In genomic region chr10:33703897-33704825, GRCh38 we compare ENCODE assay signal across 14 cellular contexts.
DNase-seq lines count a peak whose midpoint lies in the region; ATAC-seq and TF ChIP-seq lines count a peak whose summit lies in the region.
"Had no signal": no experiment of that assay in that cellular context is flagged by ENCODE, and none has a peak within 500 bp of the region (broad histone marks: within the 10 kb centered on the region; RNA-seq: fewer than 3 reads in every experiment).

No MANE protein-coding gene starts in this region.

- in situ Hi-C loops in IMR-90 (cut with MboI; ENCODE audit: low sequenced_read_pairs) (no loop called here), G401 (cut with HindIII; ENCODE audit: low sequenced_read_pairs) (no loop called here)

- H4K20me1 ChIP-seq in IMR-90 (ENCODE audit: insufficient read depth, low read length), result no peaks in the 10 kb centered on the region

- no peak for TF ChIP-seq POLR2A in IMR-90 (IDR thresholded peaks at IDR 0.05; ENCODE audit: low read depth, low read length)

- POLR2A ChIA-PET in IMR-90 (lab: Charles Lee; ENCODE audit: unreplicated experiment), result no interaction called here

- H3K4me1 Mint-ChIP-seq in effector memory CD8-positive, alpha-beta T cell (ENCODE audit: low read depth in 2 of 2), result no peaks in the 10 kb centered on the region

- H2BK120ac ChIP-seq in IMR-90 (ENCODE audit: low read depth, low read length), result peak overlapping the region; percentile 19; the same call in 1 of the 2 replicates
- H2BK120ac ChIP-seq in mesendoderm (ENCODE audit: low read depth, low read length), result no peak overlapping the region

- H2AFZ ChIP-seq in IMR-90 (replicated peaks; ENCODE audit: low read length, poor library complexity), result peak overlapping the region; percentile 16

- H3K4ac ChIP-seq in IMR-90 (ENCODE audit: low read depth, low read length) (peak overlapping the region; percentile 15; the same call in 1 of the 2 replicates), mesendoderm (ENCODE audit: low read depth, low read length) (no peak overlapping the region)

- H3K79me1 ChIP-seq in IMR-90 (ENCODE audit: low read depth in 1 of 2, low read length in 2 of 2), result no peaks in the 10 kb centered on the region
- no peaks in the 10 kb centered on the region for H3K79me1 ChIP-seq in mesendoderm (ENCODE audit: low read length)

- TF ChIP-seq CTCF in AG09319 (IDR thresholded peaks at IDR 0.05; ENCODE audit: low read depth, low read length) (no peak), IMR-90 (conservative IDR thresholded peaks at IDR 0.05; ENCODE audit: low read depth, low read length) (no peak)

- H3K9me3 Mint-ChIP-seq in effector memory CD8-positive, alpha-beta T cell, result no peaks in the 10 kb centered on the region

- H4K91ac ChIP-seq in IMR-90 (ENCODE audit: insufficient read depth, low read depth, low read length), result no peak overlapping the region

- ATAC-seq in IMR-90 (ENCODE audit: low read depth) (peak; percentile 66), esophagus mucosa (peak; percentile 37), HG03521 (IDR thresholded peaks at IDR 0.05; ENCODE audit: unreplicated experiment) (no peak)
- ATAC-seq in effector memory CD8-positive, alpha-beta T cell (replicated peaks), result no peak

- H2AK5ac ChIP-seq in IMR-90 (ENCODE audit: low read depth, low read length) (no peak overlapping the region), mesendoderm (ENCODE audit: low read length) (no peak overlapping the region)

- H3K36me3 Mint-ChIP-seq in effector memory CD8-positive, alpha-beta T cell (ENCODE audit: insufficient read depth), result no peaks in the 10 kb centered on the region
- H3K36me3 Mint-ChIP-seq: CD14-positive monocyte had no signal

- peaks cover 0 to 15% of the 10 kb centered on the region in 2 donors for H3K27me3 Mint-ChIP-seq in effector memory CD8-positive, alpha-beta T cell

- H3K36me3 ChIP-seq in IMR-90 (ENCODE audit: control insufficient read depth, insufficient read depth, low read length) (no peaks in the 10 kb centered on the region), mesendoderm (ENCODE audit: control insufficient read depth, insufficient read depth, low read length) (no peaks in the 10 kb centered on the region)

- H3K4me3 ChIP-seq in IMR-90 (ENCODE audit: insufficient read depth, low read depth, low read length) (no peak overlapping the region), mesendoderm (ENCODE audit: low read length) (no peak overlapping the region)

- CTCF ChIA-PET in IMR-90 (lab: Yijun Ruan, JAX), result no interaction called here

- BruUV-seq in IMR-90 (replicated peaks; lab: Mats Ljungman, UMichigan), result no TSS peak

- H3K27ac ChIP-seq in IMR-90 (ENCODE audit: insufficient read depth, low read length) (no peak overlapping the region), mesendoderm (ENCODE audit: low read depth, low read length) (no peak overlapping the region)

- dilution Hi-C loops in IMR-90 (cut with HindIII; ENCODE audit: low sequenced_read_pairs, unreplicated experiment), result no loop called here

- no peak overlapping the region; the same call in 1 of the 2 replicates for H2BK20ac ChIP-seq in IMR-90 (ENCODE audit: low read depth, low read length)

- H3K27ac Mint-ChIP-seq in effector memory CD8-positive, alpha-beta T cell, result no peak overlapping the region

- intact Hi-C loops in IMR-90 (cut with micrococcal nuclease), result loop anchor here (10.0 kb wide), 1 partner anchor 369 kb away; the partner anchor contains the start of gene NRP1

- peak overlapping the region; percentile 53 for H4K5ac ChIP-seq in IMR-90 (ENCODE audit: low read depth, low read length)
- H4K5ac ChIP-seq in mesendoderm (ENCODE audit: low read length), result no peak overlapping the region

- H3K4me2 ChIP-seq in IMR-90 (ENCODE audit: low read depth, low read length) (no peak overlapping the region), mesendoderm (ENCODE audit: low read length) (no peak overlapping the region)

- H3K9ac ChIP-seq in IMR-90 (ENCODE audit: low read depth, low read length) (no peak overlapping the region), mesendoderm (ENCODE audit: low read length) (no peak overlapping the region)

- H2BK5ac ChIP-seq in IMR-90 (ENCODE audit: low read depth, low read length, poor library complexity, severe bottlenecking) (no peak overlapping the region), mesendoderm (ENCODE audit: low read length) (no peak overlapping the region)

- H3K79me2 ChIP-seq in mesendoderm (ENCODE audit: control insufficient read depth, insufficient read depth, low read length), result no peaks in the 10 kb centered on the region

- H3K4me3 Mint-ChIP-seq in effector memory CD8-positive, alpha-beta T cell, result no peak overlapping the region
- H3K4me3 Mint-ChIP-seq: CD14-positive monocyte had no signal

- H3K27me3 ChIP-seq in IMR-90 (ENCODE audit: control insufficient read depth, insufficient read depth, low read length) (peaks cover 1% of the 10 kb centered on the region; the same call in 1 of the 2 replicates), mesendoderm (ENCODE audit: insufficient read depth, low read length, poor library complexity) (no peaks in the 10 kb centered on the region)

- no peak for TF ChIP-seq RAD21 in IMR-90 (IDR thresholded peaks at IDR 0.05; ENCODE audit: low read length)

- no peaks in the 10 kb centered on the region for H3K9me3 ChIP-seq in IMR-90 (ENCODE audit: control insufficient read depth, insufficient read depth, low read length)

- H4K8ac ChIP-seq in IMR-90 (ENCODE audit: low read depth in 2 of 2, low read length in 2 of 2) (peak overlapping the region in 1 of 2 experiments; percentile 57; a peak in 1 of 4 replicates), mesendoderm (ENCODE audit: low read depth, low read length) (no peak overlapping the region)

- no peak overlapping the region; the same call in 1 of the 2 replicates for H3K14ac ChIP-seq in IMR-90 (replicated peaks; ENCODE audit: low read depth, low read length)

- H3K23ac ChIP-seq in IMR-90 (ENCODE audit: low read depth, low read length) (peak overlapping the region; percentile 0; the same call in 1 of the 2 replicates), mesendoderm (ENCODE audit: low read length) (no peak overlapping the region)

- H2BK15ac ChIP-seq in IMR-90 (ENCODE audit: low read depth, low read length) (no peak overlapping the region), mesendoderm (replicated peaks; ENCODE audit: low read depth) (no peak overlapping the region)

- H3K18ac ChIP-seq in IMR-90 (ENCODE audit: low read depth, low read length), result peak overlapping the region; percentile 81; the same call in 1 of the 2 replicates
- no peak overlapping the region for H3K18ac ChIP-seq in mesendoderm (ENCODE audit: low read length)

- DNase-seq in AG09319 (ENCODE audit: extremely low read depth, low read depth), result peak; percentile 4
- peak; percentile 44 for DNase-seq in IMR-90
- DNase-seq in medulla oblongata (ENCODE audit: extremely low spot score), result peak; percentile 21
- DNase-seq in effector memory CD8-positive, alpha-beta T cell, result no peak
- no peak for DNase-seq in mesendoderm
- DNase-seq in G401 (ENCODE audit: low spot score), result no peak
- DNase-seq: activated CD8-positive, alpha-beta memory T cell treated with anti-CD3 and anti-CD28 coated beads, Interleukin-2, amount 50 U/mL, for 48 hours; effector CD4-positive, alpha-beta T cell; NCI-H1092 treated with DMSO at 0.1 percent for 48 hours; NCI-H510A treated with DMSO at 0.1 percent for 48 hours; stimulated activated CD4-positive, alpha-beta T cell treated with anti-CD3 and anti-CD28 coated beads, Interleukin-12 subunit alpha, Interleukin-12 subunit beta, amount 100 ng/mL, for 4 hours had no signal

- no peak overlapping the region for H2AK9ac ChIP-seq in IMR-90 (replicated peaks; ENCODE audit: low read depth, low read length, poor library complexity)

- WGBS in IMR-90 (ENCODE audit: extremely low coverage in 2 of 2, insufficient read length in 1 of 2), 2 experiments, result 60% methylated on average over 1 of the region's 6 CpGs; no CpG with 5 or more reads in 1 of the 2 experiments
- WGBS in mesendoderm (ENCODE audit: extremely low coverage, insufficient coverage, low lambda C conversion rate), result no CpG with 5 or more reads among the region's 6 CpGs

- H3K4me1 ChIP-seq in IMR-90 (ENCODE audit: control insufficient read depth, insufficient read depth, low read length) (peaks cover 3% of the 10 kb centered on the region; the same call in 1 of the 2 replicates), mesendoderm (ENCODE audit: control insufficient read depth, low read depth, low read length) (no peaks in the 10 kb centered on the region)

- H3K9me1 ChIP-seq in IMR-90 (ENCODE audit: insufficient read depth, low read length), result no peaks in the 10 kb centered on the region; the same call in none of the 2 replicates

- H3K56ac ChIP-seq in IMR-90 (ENCODE audit: extremely low read depth, insufficient read depth, low read length) (peak overlapping the region; percentile 3; the same call in 1 of the 2 replicates), mesendoderm (ENCODE audit: low read length) (no peak overlapping the region)

TF ChIP-seq in IMR-90, 13 proteins besides CTCF, POLR2A, EP300 and RAD21 (continues in another document):
- no peak for TF ChIP-seq MAZ (IDR thresholded peaks at IDR 0.05; ENCODE audit: borderline replicate concordance, low read depth, low read length)
- no peak for TF ChIP-seq MXI1 (IDR thresholded peaks at IDR 0.05; ENCODE audit: borderline replicate concordance, low read depth, low read length)
- TF ChIP-seq ELK1 (IDR thresholded peaks at IDR 0.05; ENCODE audit: borderline replicate concordance, low read depth, low read length), result no peak
- no peak for TF ChIP-seq RFX5 (IDR thresholded peaks at IDR 0.05; ENCODE audit: low read depth, low read length)
- no peak for TF ChIP-seq BHLHE40 (IDR thresholded peaks at IDR 0.05; ENCODE audit: low read depth, low read length)
- no peak for TF ChIP-seq RCOR1 (IDR thresholded peaks at IDR 0.05; ENCODE audit: insufficient replicate concordance, low read length)
- no peak for TF ChIP-seq MAFK (IDR thresholded peaks at IDR 0.05; ENCODE audit: low read depth, low read length)
- TF ChIP-seq SMC3 (IDR thresholded peaks at IDR 0.05; ENCODE audit: low read depth, low read length), result no peak
- TF ChIP-seq CHD1 (IDR thresholded peaks at IDR 0.05; ENCODE audit: low read depth, low read length), result no peak
- TF ChIP-seq NFE2L2 (IDR thresholded peaks at IDR 0.05; ENCODE audit: low read depth, low read length), result no peak
- TF ChIP-seq FOS (IDR thresholded peaks at IDR 0.05; ENCODE audit: low read depth, low read length), result no peak

Comparison
In these comparisons a context has a peak if more than half of its experiments do, and no peak if none do; other contexts are left out.
1. DNase-seq: peak in AG09319 (single experiment), IMR-90 (single experiment) and medulla oblongata (single experiment); none in effector memory CD8-positive, alpha-beta T cell (0 of 3), mesendoderm (single experiment) and G401 (single experiment).
2. ATAC-seq: peak in IMR-90 (single experiment) and esophagus mucosa (single experiment); none in effector memory CD8-positive, alpha-beta T cell (single experiment) and HG03521 (single experiment).